Comparison of ENCODE assay signal across 10 cellular contexts in the genomic region with DNA sequence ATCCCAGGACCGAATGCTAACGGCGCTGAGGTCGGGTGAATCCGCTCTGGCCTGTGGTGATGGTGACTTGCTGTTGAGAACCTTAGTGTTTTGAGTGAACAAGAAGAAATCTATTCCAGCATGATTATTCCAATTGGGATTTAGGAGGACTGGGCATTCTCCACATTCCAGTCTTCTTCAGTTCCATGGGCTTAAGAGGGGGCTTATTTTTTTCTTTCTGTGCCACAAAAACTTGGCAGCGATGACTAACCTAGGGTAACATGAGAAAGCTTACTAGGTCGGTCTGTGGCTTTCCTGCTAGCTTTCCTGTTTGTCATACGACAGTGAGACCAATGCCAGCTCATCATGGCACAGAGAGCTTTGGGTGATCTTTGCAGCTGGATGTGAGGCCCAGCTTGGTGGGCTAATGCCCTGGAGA.
DNase-seq lines count a peak whose midpoint lies in the region; ATAC-seq and FAIRE-seq lines count a peak whose summit lies in the region.
"Had no signal": no experiment of that assay in that cellular context is flagged by ENCODE, and none has a peak within 500 bp of the region (broad histone marks: within the 10 kb centered on the region; RNA-seq: fewer than 3 reads in every experiment).

No MANE protein-coding gene starts in this region.

- ATAC-seq in activated CD4-positive, alpha-beta T cell treated with anti-CD3 and anti-CD28 coated beads for 36 hours = peak; percentile 88
- ATAC-seq in GM18907 (IDR thresholded peaks at IDR 0.05; ENCODE audit: unreplicated experiment) (no peak), right cardiac atrium (no peak), GM19324 (IDR thresholded peaks at IDR 0.05; ENCODE audit: low FRiP score, unreplicated experiment) (no peak)

- H3K4me3 ChIP-seq in skeletal muscle satellite cell (ENCODE audit: low read length) (no peak overlapping the region), right cardiac atrium (ENCODE audit: low read length) (no peak overlapping the region)

- H3K4me2 ChIP-seq in skeletal muscle satellite cell (ENCODE audit: low read length) = peak overlapping the region; percentile 49

- intact Hi-C loops in activated CD4-positive, alpha-beta T cell treated with anti-CD3 and anti-CD28 coated beads for 36 hours (cut with DNase I, micrococcal nuclease) = no loop called here
- intact Hi-C loops in right cardiac atrium (cut with DNase I) = no loop called here

- 70% methylated on average over 8 of the region's 8 CpGs for WGBS in right cardiac atrium

- H3K27me3 Mint-ChIP-seq in activated CD4-positive, alpha-beta T cell treated with anti-CD3 and anti-CD28 coated beads for 36 hours = peaks cover 6% of the 10 kb centered on the region

- DNase-seq in activated CD4-positive, alpha-beta T cell treated with anti-CD3 and anti-CD28 coated beads for 36 hours = peak; percentile 38
- no peak for DNase-seq in activated CD4-positive, alpha-beta T cell treated with anti-CD3 and anti-CD28 coated beads for 1 hour
- DNase-seq in RCC 7860 (ENCODE audit: low spot score) (peak; percentile 96), dedifferentiated amniotic fluid mesenchymal stem cell (ENCODE audit: extremely low spot score) (peak; percentile 70), right cardiac atrium (no peak)
- DNase-seq: nucleus accumbens had no signal

- no peaks in the 10 kb centered on the region for H3K27me3 ChIP-seq in skeletal muscle satellite cell (ENCODE audit: control insufficient read depth, insufficient read depth, low read length)
- no peaks in the 10 kb centered on the region for H3K27me3 ChIP-seq in right cardiac atrium (ENCODE audit: control insufficient read depth, insufficient read depth)

- peak overlapping the region; percentile 59 for H3K27ac Mint-ChIP-seq in activated CD4-positive, alpha-beta T cell treated with anti-CD3 and anti-CD28 coated beads for 36 hours
- H3K27ac Mint-ChIP-seq: B cell had no signal

- H3K4me1 ChIP-seq in skeletal muscle satellite cell (ENCODE audit: control insufficient read depth, insufficient read depth, low read length) (peaks cover 43% of the 10 kb centered on the region), right cardiac atrium (ENCODE audit: control insufficient read depth, insufficient read depth, low read length) (no peaks in the 10 kb centered on the region)

- H3K9me3 Mint-ChIP-seq in activated CD4-positive, alpha-beta T cell treated with anti-CD3 and anti-CD28 coated beads for 36 hours (ENCODE audit: low read depth) = no peaks in the 10 kb centered on the region

- no peak overlapping the region for H3K27ac ChIP-seq in right cardiac atrium (ENCODE audit: low read length)

- peak; percentile 96 for FAIRE-seq in RCC 7860 (lab: Jason Lieb, UNC)

- CTCF ChIA-PET in activated CD4-positive, alpha-beta T cell treated with anti-CD3 and anti-CD28 coated beads for 36 hours (lab: Charles Lee) = no interaction called here

- no peaks in the 10 kb centered on the region for H3K36me3 ChIP-seq in skeletal muscle satellite cell (ENCODE audit: insufficient read depth, low read length)

- H3K4me3 Mint-ChIP-seq in activated CD4-positive, alpha-beta T cell treated with anti-CD3 and anti-CD28 coated beads for 36 hours = no peak overlapping the region
- H3K4me3 Mint-ChIP-seq: B cell had no signal

- H3K9ac ChIP-seq in skeletal muscle satellite cell (ENCODE audit: low read depth, low read length) = peak overlapping the region; percentile 28

- POLR2A ChIA-PET in activated CD4-positive, alpha-beta T cell treated with anti-CD3 and anti-CD28 coated beads for 36 hours (lab: Charles Lee) = no interaction called here

- H3K4me1 Mint-ChIP-seq in activated CD4-positive, alpha-beta T cell treated with anti-CD3 and anti-CD28 coated beads for 36 hours = peaks cover 9% of the 10 kb centered on the region

- H3K36me3 Mint-ChIP-seq in activated CD4-positive, alpha-beta T cell treated with anti-CD3 and anti-CD28 coated beads for 36 hours (ENCODE audit: low read depth) = no peaks in the 10 kb centered on the region

- no peaks in the 10 kb centered on the region for H3K9me3 ChIP-seq in skeletal muscle satellite cell (replicated peaks; ENCODE audit: low read length)
- H3K9me3 ChIP-seq in right cardiac atrium (ENCODE audit: control insufficient read depth, low read length) = no peaks in the 10 kb centered on the region

Comparison
In these comparisons a context has a peak if more than half of its experiments do, and no peak if none do; other contexts are left out.
1. DNase-seq: peak in activated CD4-positive, alpha-beta T cell treated with anti-CD3 and anti-CD28 coated beads for 36 hours (single experiment), RCC 7860 (single experiment) and dedifferentiated amniotic fluid mesenchymal stem cell (single experiment); none in activated CD4-positive, alpha-beta T cell treated with anti-CD3 and anti-CD28 coated beads for 1 hour (single experiment) and right cardiac atrium (0 of 3).